ENCODE assay signal across 9 cellular contexts in genomic region chr13:33642374-33643065, GRCh38.
DNase-seq lines count a peak whose midpoint lies in the region; ATAC-seq and TF ChIP-seq lines count a peak whose summit lies in the region.
"Had no signal": no experiment of that assay in that cellular context is flagged by ENCODE, and none has a peak within 500 bp of the region (broad histone marks: within the 10 kb centered on the region; RNA-seq: fewer than 3 reads in every experiment).

No MANE protein-coding gene starts in this region.

- peak; percentile 54 for ATAC-seq in WTC11
- ATAC-seq in sciatic nerve: peak; percentile 89
- no peak for ATAC-seq in GM18502 (IDR thresholded peaks at IDR 0.05; ENCODE audit: poor library complexity, unreplicated experiment)
- no peak for ATAC-seq in GM18861 (IDR thresholded peaks at IDR 0.05; ENCODE audit: unreplicated experiment)
- no peak for ATAC-seq in GM18909 (IDR thresholded peaks at IDR 0.05; ENCODE audit: poor library complexity, unreplicated experiment)

- peaks cover 52% of the 10 kb centered on the region for H3K4me1 Mint-ChIP-seq in WTC11
- no peaks in the 10 kb centered on the region for H3K4me1 Mint-ChIP-seq in activated naive CD4-positive, alpha-beta T cell treated with anti-CD3 and anti-CD28 coated beads, Interleukin-2, amount 10 ng/mL, durations not matched to agents 7 days and 5 days

- POLR2A ChIA-PET in WTC11 (lab: Charles Lee): no interaction called here

- H3K27me3 Mint-ChIP-seq in WTC11 (ENCODE audit: low read depth): 0 out of 2 replicates have a peak, but pooled peaks cover 4% of the 10 kb centered on the region
- no peaks in the 10 kb centered on the region for H3K27me3 Mint-ChIP-seq in activated naive CD4-positive, alpha-beta T cell treated with anti-CD3 and anti-CD28 coated beads, Interleukin-2, amount 10 ng/mL, durations not matched to agents 7 days and 5 days

- CTCF ChIA-PET in WTC11 (lab: Charles Lee): interaction anchor here (0.6 to 1.2 kb wide), 2 partner anchors 81 to 147 kb away, joined by 3 read pairs; no protein-coding TSS in a partner anchor
- CTCF ChIA-PET in activated naive CD4-positive, alpha-beta T cell treated with anti-CD3 and anti-CD28 coated beads, Interleukin-2, amount 10 ng/mL, durations not matched to agents 7 days and 5 days (lab: Charles Lee): no interaction called here

- no peaks in the 10 kb centered on the region for H3K9me3 Mint-ChIP-seq in WTC11
- H3K9me3 Mint-ChIP-seq in activated naive CD4-positive, alpha-beta T cell treated with anti-CD3 and anti-CD28 coated beads, Interleukin-2, amount 10 ng/mL, durations not matched to agents 7 days and 5 days: no peaks in the 10 kb centered on the region
- H3K9me3 Mint-ChIP-seq: activated naive CD4-positive, alpha-beta T cell treated with anti-CD3 and anti-CD28 coated beads for 36 hours had no signal

- H3K36me3 Mint-ChIP-seq in WTC11: no peaks in the 10 kb centered on the region
- no peaks in the 10 kb centered on the region for H3K36me3 Mint-ChIP-seq in activated naive CD4-positive, alpha-beta T cell treated with anti-CD3 and anti-CD28 coated beads, Interleukin-2, amount 10 ng/mL, durations not matched to agents 7 days and 5 days

- no peak overlapping the region for H3K4me3 Mint-ChIP-seq in WTC11
- no peak overlapping the region for H3K4me3 Mint-ChIP-seq in activated naive CD4-positive, alpha-beta T cell treated with anti-CD3 and anti-CD28 coated beads, Interleukin-2, amount 10 ng/mL, durations not matched to agents 7 days and 5 days
- H3K4me3 Mint-ChIP-seq: activated naive CD4-positive, alpha-beta T cell treated with anti-CD3 and anti-CD28 coated beads for 36 hours had no signal

- TF ChIP-seq CTCF in WTC11 (IDR thresholded peaks at IDR 0.05): no peak

- intact Hi-C loops in sciatic nerve (cut with DNase I): no loop called here

- DNase-seq in ELF-1 (ENCODE audit: low read depth, low spot score) (peak; percentile 67), WTC11 (ENCODE audit: low spot score) (no peak), hepatic stellate cell (ENCODE audit: low spot score) (peak; percentile 21), sciatic nerve (ENCODE audit: low spot score) (no peak)
- DNase-seq in activated naive CD4-positive, alpha-beta T cell treated with anti-CD3 and anti-CD28 coated beads, Interleukin-2, amount 10 ng/mL, durations not matched to agents 7 days and 5 days: no peak
- DNase-seq: activated naive CD4-positive, alpha-beta T cell treated with anti-CD3 and anti-CD28 coated beads for 36 hours had no signal

- H3K27ac Mint-ChIP-seq in WTC11: no peak overlapping the region
- H3K27ac Mint-ChIP-seq in activated naive CD4-positive, alpha-beta T cell treated with anti-CD3 and anti-CD28 coated beads, Interleukin-2, amount 10 ng/mL, durations not matched to agents 7 days and 5 days: no peak overlapping the region
- H3K27ac Mint-ChIP-seq: activated naive CD4-positive, alpha-beta T cell treated with anti-CD3 and anti-CD28 coated beads for 36 hours had no signal

TF ChIP-seq in WTC11, 78 proteins besides CTCF, POLR2A, EP300 and RAD21:
- TF ChIP-seq ZNF512 (CRISPR knock-in tag; IDR thresholded peaks at IDR 0.05; ENCODE audit: borderline replicate concordance): no peak
- no peak for TF ChIP-seq FOXK1 (CRISPR knock-in tag; IDR thresholded peaks at IDR 0.05)
- TF ChIP-seq GABPB1 (CRISPR knock-in tag; IDR thresholded peaks at IDR 0.05): peak; percentile 90

Comparison
In these comparisons a context has a peak if more than half of its experiments do, and no peak if none do; other contexts are left out.
1. DNase-seq: peak in ELF-1 (single experiment) and hepatic stellate cell (single experiment); none in WTC11 (single experiment), sciatic nerve (single experiment) and activated naive CD4-positive, alpha-beta T cell treated with anti-CD3 and anti-CD28 coated beads, Interleukin-2, amount 10 ng/mL, durations not matched to agents 7 days and 5 days (single experiment).
2. ATAC-seq: peak in WTC11 (single experiment) and sciatic nerve (single experiment); none in GM18502 (single experiment), GM18861 (single experiment) and GM18909 (single experiment).